ENCODE assay signal across 20 cellular contexts in the genomic region with DNA sequence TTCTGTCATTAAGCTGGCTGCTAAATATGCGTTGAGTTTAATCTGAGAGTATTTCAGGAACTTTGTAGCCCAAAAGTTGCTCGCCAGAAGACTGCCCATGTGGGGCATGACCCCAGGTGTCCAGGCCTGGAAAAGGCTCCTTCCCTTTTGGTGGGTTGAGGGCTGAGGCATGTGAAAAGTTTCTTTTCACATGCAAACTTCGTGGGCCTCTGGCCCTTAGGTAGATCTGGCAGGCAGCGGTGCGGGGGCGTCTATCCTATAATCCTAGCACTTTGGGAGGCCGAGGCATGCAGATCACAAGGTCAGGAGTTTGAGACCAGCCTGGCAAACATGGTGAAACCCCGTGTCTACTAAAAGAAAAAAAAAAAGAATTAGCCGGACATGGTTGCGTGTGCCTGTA. TPM values are rescaled to one million over a fixed set of nuclear protein-coding genes. Genes with fewer than 3 reads are reported as not detected.
DNase-seq lines count a peak whose midpoint lies in the region; ATAC-seq and TF ChIP-seq lines count a peak whose summit lies in the region.
"Had no signal": no experiment of that assay in that cellular context is flagged by ENCODE, and none has a peak within 500 bp of the region (broad histone marks: within the 10 kb centered on the region; RNA-seq: fewer than 3 reads in every experiment).

No MANE protein-coding gene starts in this region.

- peak overlapping the region; percentile 11 for H3K27ac Mint-ChIP-seq in activated naive CD4-positive, alpha-beta T cell treated with anti-CD3 and anti-CD28 coated beads, Interleukin-2, amount 10 ng/mL, durations not matched to agents 7 days and 5 days
- H3K27ac Mint-ChIP-seq in endodermal cell, result peak overlapping the region; percentile 84
- peak overlapping the region; percentile 56 for H3K27ac Mint-ChIP-seq in stimulated activated effector memory CD8-positive, alpha-beta T cell treated with anti-CD3 and anti-CD28 coated beads, Interleukin-12 subunit alpha, Interleukin-12 subunit beta, amount 100 ng/mL, for 72 hours

- H3K9me3 Mint-ChIP-seq in activated naive CD4-positive, alpha-beta T cell treated with anti-CD3 and anti-CD28 coated beads, Interleukin-2, amount 10 ng/mL, durations not matched to agents 7 days and 5 days, result no peaks in the 10 kb centered on the region
- no peaks in the 10 kb centered on the region for H3K9me3 Mint-ChIP-seq in endodermal cell
- no peaks in the 10 kb centered on the region for H3K9me3 Mint-ChIP-seq in stimulated activated effector memory CD8-positive, alpha-beta T cell treated with anti-CD3 and anti-CD28 coated beads, Interleukin-12 subunit alpha, Interleukin-12 subunit beta, amount 100 ng/mL, for 72 hours

- H3K9ac ChIP-seq in HUES64 (ENCODE audit: low read depth, low read length), result no peak overlapping the region
- H3K9ac ChIP-seq in endodermal cell (ENCODE audit: extremely low read depth, low read length, poor library complexity, severe bottlenecking), result no peak overlapping the region
- H3K9ac ChIP-seq in GM23248, result no peak overlapping the region
- H3K9ac ChIP-seq: KMS-11 had no signal

- H3K36me3 ChIP-seq in HUES64 (ENCODE audit: insufficient read depth, low read length), result peaks cover 94% of the 10 kb centered on the region
- peaks cover 82% of the 10 kb centered on the region for H3K36me3 ChIP-seq in endodermal cell (ENCODE audit: control insufficient read depth, insufficient read depth, low read length)
- peaks cover 61% of the 10 kb centered on the region for H3K36me3 ChIP-seq in GM23248 (ENCODE audit: low read depth)

- H3K9me3 ChIP-seq in HUES64 (ENCODE audit: insufficient read depth, low read depth, low read length) (no peaks in the 10 kb centered on the region), endodermal cell (ENCODE audit: control insufficient read depth, low read length) (no peaks in the 10 kb centered on the region), GM23248 (ENCODE audit: low read depth) (no peaks in the 10 kb centered on the region)
- H3K9me3 ChIP-seq: BE2C, HAP-1 had no signal

- no peaks in the 10 kb centered on the region for H4K20me1 ChIP-seq in GM23248 (ENCODE audit: insufficient read depth)

- H3K4me3 ChIP-seq in HUES64 (ENCODE audit: low read length), result no peak overlapping the region
- H3K4me3 ChIP-seq in endodermal cell (ENCODE audit: low read length), result no peak overlapping the region
- no peak overlapping the region for H3K4me3 ChIP-seq in GM23248
- H3K4me3 ChIP-seq: HAP-1 had no signal

- H3K27ac ChIP-seq in HUES64 (ENCODE audit: low read depth, low read length) (peak overlapping the region; percentile 14; the same call in 1 of the 2 replicates), endodermal cell (ENCODE audit: low read depth, low read length) (no peak overlapping the region), GM23248 (no peak overlapping the region)
- H3K27ac ChIP-seq: KMS-11, RWPE1 had no signal

- no peaks in the 10 kb centered on the region for H3F3A ChIP-seq in GM23248 (ENCODE audit: insufficient read depth)

- no peak for DNase-seq in activated naive CD4-positive, alpha-beta T cell treated with anti-CD3 and anti-CD28 coated beads, Interleukin-2, amount 10 ng/mL, durations not matched to agents 7 days and 5 days
- no peak for DNase-seq in activated naive CD4-positive, alpha-beta T cell (lab: John Stamatoyannopoulos, UW)
- DNase-seq in endodermal cell, result no peak
- no peak for DNase-seq in stimulated activated effector memory CD8-positive, alpha-beta T cell treated with anti-CD3 and anti-CD28 coated beads, Interleukin-12 subunit alpha, Interleukin-12 subunit beta, amount 100 ng/mL, for 72 hours (ENCODE audit: low spot score in 2 of 2)
- no peak for DNase-seq in SHP77 treated with DMSO at 0.1 percent for 48 hours (lab: John Stamatoyannopoulos, UW)
- DNase-seq in DMS79 treated with DMSO at 0.1 percent for 48 hours (lab: John Stamatoyannopoulos, UW), result no peak
- DNase-seq in GM23248, result no peak
- DNase-seq: BE2C; IMR-90; NCI-H1092 treated with DMSO at 0.1 percent for 48 hours; NCI-H1436 treated with DMSO at 0.1 percent for 48 hours; NCI-H1930; NCI-H2227 treated with DMSO at 0.1 percent for 48 hours; NCI-H510A; NK-92 treated with Interleukin-12 subunit alpha and Interleukin-12 subunit beta, amount 100 ng/mL, for 24 hours; SIG-M5 had no signal

- WGBS in HUES64, result 73% methylated on average over 10 of the region's 10 CpGs
- WGBS in endodermal cell (ENCODE audit: insufficient coverage in 1 of 2, insufficient read length in 1 of 2), 2 experiments, result 85 to 88% methylated on average over 10 of the region's 10 CpGs
- 72 to 74% methylated on average over 10 of the region's 10 CpGs for WGBS in GM23248 (ENCODE audit: low coverage in 1 of 2, low lambda C conversion rate in 2 of 2, missing lambda C conversion rate in 2 of 2), 2 experiments

- H3K4me2 ChIP-seq in GM23248 (ENCODE audit: unreplicated experiment), result no peak overlapping the region
- H3K4me2 ChIP-seq: KMS-11 had no signal

- no peaks in the 10 kb centered on the region for H3K9me2 ChIP-seq in GM23248 (ENCODE audit: insufficient read depth)

- H2AFZ ChIP-seq in GM23248, result no peak overlapping the region

- in situ Hi-C loops in GM23248 (cut with MboI), result no loop called here

- H3K79me2 ChIP-seq in GM23248 (ENCODE audit: insufficient read depth), result no peaks in the 10 kb centered on the region

- no peak for TF ChIP-seq CTCF in endodermal cell (conservative IDR thresholded peaks at IDR 0.05)

- H3K27me3 ChIP-seq in HUES64 (ENCODE audit: insufficient read depth, low read length) (no peaks in the 10 kb centered on the region), endodermal cell (ENCODE audit: control insufficient read depth, insufficient read depth, low read length, poor library complexity, severe bottlenecking) (no peaks in the 10 kb centered on the region), GM23248 (replicated peaks; ENCODE audit: insufficient read depth) (no peaks in the 10 kb centered on the region)
- H3K27me3 ChIP-seq: BE2C had no signal

- no peaks in the 10 kb centered on the region for H3K4me1 ChIP-seq in HUES64 (ENCODE audit: insufficient read depth, low read length)
- peaks cover 16% of the 10 kb centered on the region for H3K4me1 ChIP-seq in endodermal cell (ENCODE audit: control insufficient read depth, insufficient read depth, low read length)
- no peaks in the 10 kb centered on the region for H3K4me1 ChIP-seq in GM23248 (ENCODE audit: insufficient read depth)
- H3K4me1 ChIP-seq: BE2C, HAP-1 had no signal

- no peak overlapping the region for H3K4me3 Mint-ChIP-seq in activated naive CD4-positive, alpha-beta T cell treated with anti-CD3 and anti-CD28 coated beads, Interleukin-2, amount 10 ng/mL, durations not matched to agents 7 days and 5 days
- no peak overlapping the region for H3K4me3 Mint-ChIP-seq in endodermal cell
- H3K4me3 Mint-ChIP-seq in stimulated activated effector memory CD8-positive, alpha-beta T cell treated with anti-CD3 and anti-CD28 coated beads, Interleukin-12 subunit alpha, Interleukin-12 subunit beta, amount 100 ng/mL, for 72 hours, result no peak overlapping the region

- no peak for ATAC-seq in stimulated activated effector memory CD8-positive, alpha-beta T cell treated with anti-CD3 and anti-CD28 coated beads, Interleukin-12 subunit alpha, Interleukin-12 subunit beta, amount 100 ng/mL, for 72 hours

- CTCF ChIA-PET in activated naive CD4-positive, alpha-beta T cell treated with anti-CD3 and anti-CD28 coated beads, Interleukin-2, amount 10 ng/mL, durations not matched to agents 7 days and 5 days (lab: Charles Lee), result no interaction called here

- no peaks in the 10 kb centered on the region for H3K4me1 Mint-ChIP-seq in activated naive CD4-positive, alpha-beta T cell treated with anti-CD3 and anti-CD28 coated beads, Interleukin-2, amount 10 ng/mL, durations not matched to agents 7 days and 5 days
- H3K4me1 Mint-ChIP-seq in endodermal cell, result peaks cover 45% of the 10 kb centered on the region
- H3K4me1 Mint-ChIP-seq in stimulated activated effector memory CD8-positive, alpha-beta T cell treated with anti-CD3 and anti-CD28 coated beads, Interleukin-12 subunit alpha, Interleukin-12 subunit beta, amount 100 ng/mL, for 72 hours, result no peaks in the 10 kb centered on the region

- H3K36me3 Mint-ChIP-seq in activated naive CD4-positive, alpha-beta T cell treated with anti-CD3 and anti-CD28 coated beads, Interleukin-2, amount 10 ng/mL, durations not matched to agents 7 days and 5 days, result peaks cover 82% of the 10 kb centered on the region
- peaks cover 82% of the 10 kb centered on the region for H3K36me3 Mint-ChIP-seq in endodermal cell (ENCODE audit: low read depth)
- H3K36me3 Mint-ChIP-seq in stimulated activated effector memory CD8-positive, alpha-beta T cell treated with anti-CD3 and anti-CD28 coated beads, Interleukin-12 subunit alpha, Interleukin-12 subunit beta, amount 100 ng/mL, for 72 hours, result peaks cover 100% of the 10 kb centered on the region

- no peaks in the 10 kb centered on the region for H3K27me3 Mint-ChIP-seq in activated naive CD4-positive, alpha-beta T cell treated with anti-CD3 and anti-CD28 coated beads, Interleukin-2, amount 10 ng/mL, durations not matched to agents 7 days and 5 days
- no peaks in the 10 kb centered on the region for H3K27me3 Mint-ChIP-seq in endodermal cell (ENCODE audit: insufficient read depth)

RNA-seq across cellular contexts. Expression of a gene that starts 39.8 kb away (rescaled TPM):
- 8.4 TPM for polyA plus RNA-seq in HUES64 (2013, experiment 1 of 2)
- polyA plus RNA-seq in HUES64 (2013, experiment 2 of 2), result 12.9 TPM
- 10 to 100 TPM; 38.8 to 47.1 TPM for total RNA-seq in endodermal cell
- polyA plus RNA-seq in endodermal cell (2013, experiment 1 of 2), result 33.2 TPM
- 32.9 TPM for polyA plus RNA-seq in endodermal cell (2013, experiment 2 of 2)
- 25.1 and 50.3 TPM in 2 replicates for total RNA-seq in GM23248 (2014; rRNA removed; shearing (Covaris generic))
- 25.7 TPM in 2 replicates for polyA plus RNA-seq in GM23248 (2016; fragmentation: Nextera tagmentation; extraction: Ambion mirVana)

Comparison
In these comparisons a context has a peak if more than half of its experiments do, and no peak if none do; other contexts are left out.
1. H3K27ac Mint-ChIP-seq: peak in every context shown above with its lines; median percentile 84 in endodermal cell; 56 in stimulated activated effector memory CD8-positive, alpha-beta T cell treated with anti-CD3 and anti-CD28 coated beads, Interleukin-12 subunit alpha, Interleukin-12 subunit beta, amount 100 ng/mL, for 72 hours; 11 in activated naive CD4-positive, alpha-beta T cell treated with anti-CD3 and anti-CD28 coated beads, Interleukin-2, amount 10 ng/mL, durations not matched to agents 7 days and 5 days.